Comparison of ENCODE assay signal across 1 cellular context in the genomic region with DNA sequence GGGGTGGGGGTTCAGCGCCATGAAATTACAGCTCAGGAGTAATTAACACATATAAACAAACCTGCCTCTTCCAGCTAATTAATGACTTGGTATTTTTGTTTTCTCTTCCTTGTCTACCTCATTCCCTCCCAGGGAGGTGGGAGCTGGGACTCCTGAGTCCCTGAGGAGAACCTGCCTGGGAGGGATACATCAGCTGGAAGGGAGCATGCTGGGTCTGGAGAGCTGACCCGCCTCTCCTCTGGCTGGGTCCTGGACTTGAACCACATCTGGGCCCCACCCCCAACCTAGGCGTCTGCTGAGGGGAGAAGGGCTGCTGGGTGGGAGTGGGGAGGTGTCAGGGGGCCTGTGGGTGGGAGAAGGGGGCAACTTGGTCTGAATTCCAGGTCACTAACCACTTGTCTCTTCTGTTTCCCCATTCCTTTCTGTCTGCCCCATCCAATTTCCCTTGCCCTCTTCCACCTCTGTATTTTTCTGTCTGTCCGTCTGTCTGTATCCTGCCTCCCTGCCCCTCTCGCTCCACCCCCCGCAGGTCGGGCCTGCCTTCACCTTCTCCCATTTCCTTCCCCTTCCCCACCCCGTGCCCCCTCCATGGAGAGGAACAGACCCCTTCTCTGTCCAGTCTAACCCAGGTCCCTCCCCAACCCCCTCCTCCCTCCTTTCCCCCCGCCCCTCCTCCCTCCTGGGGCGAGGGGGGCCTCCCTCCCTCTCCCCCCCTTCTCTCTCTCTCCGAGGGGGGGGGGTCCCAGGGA.
TF ChIP-seq lines count a peak whose summit lies in the region.

TSS of gene NLGN2 (plus strand) at position 363 of the 749 bp plus-strand sequence. CDS start 411 bp downstream, outside the sequence.

TF ChIP-seq in IMR-90, 13 proteins besides CTCF, POLR2A, EP300 and RAD21:
- TF ChIP-seq MXI1 (IDR thresholded peaks at IDR 0.05; ENCODE audit: borderline replicate concordance, low read depth, low read length), result no peak
- no peak for TF ChIP-seq NFE2L2 (IDR thresholded peaks at IDR 0.05; ENCODE audit: low read depth, low read length)
- no peak for TF ChIP-seq FOS (IDR thresholded peaks at IDR 0.05; ENCODE audit: low read depth, low read length)
- no peak for TF ChIP-seq CEBPB (IDR thresholded peaks at IDR 0.05; ENCODE audit: low read depth, low read length)
- TF ChIP-seq ELK1 (IDR thresholded peaks at IDR 0.05; ENCODE audit: borderline replicate concordance, low read depth, low read length), result no peak
- TF ChIP-seq, protein P1, sequence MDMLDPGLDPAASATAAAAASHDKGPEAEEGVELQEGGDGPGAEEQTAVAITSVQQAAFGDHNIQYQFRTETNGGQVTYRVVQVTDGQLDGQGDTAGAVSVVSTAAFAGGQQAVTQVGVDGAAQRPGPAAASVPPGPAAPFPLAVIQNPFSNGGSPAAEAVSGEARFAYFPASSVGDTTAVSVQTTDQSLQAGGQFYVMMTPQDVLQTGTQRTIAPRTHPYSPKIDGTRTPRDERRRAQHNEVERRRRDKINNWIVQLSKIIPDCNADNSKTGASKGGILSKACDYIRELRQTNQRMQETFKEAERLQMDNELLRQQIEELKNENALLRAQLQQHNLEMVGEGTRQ (IDR thresholded peaks at IDR 0.05; ENCODE audit: low read depth, low read length), result no peak
- TF ChIP-seq RFX5 (IDR thresholded peaks at IDR 0.05; ENCODE audit: low read depth, low read length), result no peak
- TF ChIP-seq SMC3 (IDR thresholded peaks at IDR 0.05; ENCODE audit: low read depth, low read length), result no peak
TF ChIP-seq in IMR-90: peak in this region for 0.
